ENCODE assay signal across 23 cellular contexts in the genomic region with DNA sequence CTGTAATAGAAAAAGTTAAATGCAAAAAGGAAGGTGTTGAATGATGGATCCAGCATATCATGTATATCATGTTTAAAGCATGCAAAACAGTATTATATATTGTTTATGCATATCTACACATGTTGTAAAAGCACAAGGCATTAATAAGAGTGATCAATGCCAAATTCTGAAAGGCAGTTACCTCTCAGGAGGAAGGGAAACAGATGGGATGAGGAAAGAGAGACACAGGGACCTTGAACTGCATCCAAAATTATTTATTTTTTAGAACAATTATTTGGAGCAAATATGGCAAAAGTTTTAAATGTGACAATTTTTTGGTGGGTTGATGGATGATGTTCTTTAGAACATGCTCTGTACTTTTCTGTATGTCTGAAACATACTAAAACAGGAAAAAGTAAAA.
"Had no signal": no experiment of that assay in that cellular context is flagged by ENCODE, and none has a peak within 500 bp of the region (broad histone marks: within the 10 kb centered on the region; RNA-seq: fewer than 3 reads in every experiment).

No MANE protein-coding gene starts in this region.

- H3K27me3 ChIP-seq: neural progenitor cell, neutrophil, right atrium auricular region, right lobe of liver, tibial nerve, uterus had no signal

- H3K9me3 ChIP-seq: neutrophil, right lobe of liver, tibial nerve, uterus had no signal

- H3K4me1 ChIP-seq: left ventricle myocardium inferior, neural progenitor cell, right atrium auricular region, tibial nerve, uterus had no signal

- H3K4me3 ChIP-seq: left ventricle myocardium inferior, lung, neural progenitor cell, right atrium auricular region, right lobe of liver, smooth muscle cell, tibial nerve, uterus had no signal

- H3K27ac ChIP-seq: left ventricle myocardium inferior, neural progenitor cell, neutrophil, right atrium auricular region, right lobe of liver, tibial nerve, uterus had no signal

- H3K4me2 ChIP-seq: neural progenitor cell, smooth muscle cell had no signal

- H3K36me3 ChIP-seq: left ventricle myocardium inferior, neural progenitor cell, neutrophil, right atrium auricular region, right lobe of liver, tibial nerve, uterus had no signal

- DNase-seq: islet precursor cell; left ventricle myocardium inferior; mesendoderm; naive B cell; natural killer cell; nephron progenitor cell; occipital lobe; right lobe of liver; stimulated activated CD4-positive, alpha-beta T cell treated with anti-CD3 and anti-CD28 coated beads, Interleukin-1b, Interleukin-23, amount 100 ng/mL, for 48 hours; stimulated activated CD4-positive, alpha-beta T cell treated with anti-CD3 and anti-CD28 coated beads, Interleukin-2, amount 100 ng/mL, for 48 hours; stimulated activated CD4-positive, alpha-beta T cell treated with anti-CD3 and anti-CD28 coated beads, Interleukin-4, amount 100 ng/mL, for 4 hours; stimulated activated CD8-positive, alpha-beta memory T cell treated with anti-CD3 and anti-CD28 coated beads, Interleukin-4, amount 100 ng/mL, for 48 hours; stimulated activated naive CD4-positive, alpha-beta T cell treated with Interleukin-2 at 50 U/mL for 16 hours; stimulated activated naive CD8-positive, alpha-beta T cell treated with anti-CD3 and anti-CD28 coated beads, Interleukin-15, amount 100 ng/mL, for 72 hours; substantia nigra; uterus had no signal

- H2AFZ ChIP-seq: neural progenitor cell had no signal

- ATAC-seq: natural killer cell; right lobe of liver; stimulated activated memory B cell treated with anti-CD40 and anti-IgM and Interleukin-4, amounts not matched to agents 10 μg/mL and 1 μg/mL and 100 μg/mL, for 72 hours; stimulated activated naive CD8-positive, alpha-beta T cell treated with anti-CD3 and anti-CD28 coated beads, Interleukin-15, amount 100 ng/mL, for 72 hours had no signal
